Comparison of ENCODE assay signal across 2 cellular contexts in the genomic region with DNA sequence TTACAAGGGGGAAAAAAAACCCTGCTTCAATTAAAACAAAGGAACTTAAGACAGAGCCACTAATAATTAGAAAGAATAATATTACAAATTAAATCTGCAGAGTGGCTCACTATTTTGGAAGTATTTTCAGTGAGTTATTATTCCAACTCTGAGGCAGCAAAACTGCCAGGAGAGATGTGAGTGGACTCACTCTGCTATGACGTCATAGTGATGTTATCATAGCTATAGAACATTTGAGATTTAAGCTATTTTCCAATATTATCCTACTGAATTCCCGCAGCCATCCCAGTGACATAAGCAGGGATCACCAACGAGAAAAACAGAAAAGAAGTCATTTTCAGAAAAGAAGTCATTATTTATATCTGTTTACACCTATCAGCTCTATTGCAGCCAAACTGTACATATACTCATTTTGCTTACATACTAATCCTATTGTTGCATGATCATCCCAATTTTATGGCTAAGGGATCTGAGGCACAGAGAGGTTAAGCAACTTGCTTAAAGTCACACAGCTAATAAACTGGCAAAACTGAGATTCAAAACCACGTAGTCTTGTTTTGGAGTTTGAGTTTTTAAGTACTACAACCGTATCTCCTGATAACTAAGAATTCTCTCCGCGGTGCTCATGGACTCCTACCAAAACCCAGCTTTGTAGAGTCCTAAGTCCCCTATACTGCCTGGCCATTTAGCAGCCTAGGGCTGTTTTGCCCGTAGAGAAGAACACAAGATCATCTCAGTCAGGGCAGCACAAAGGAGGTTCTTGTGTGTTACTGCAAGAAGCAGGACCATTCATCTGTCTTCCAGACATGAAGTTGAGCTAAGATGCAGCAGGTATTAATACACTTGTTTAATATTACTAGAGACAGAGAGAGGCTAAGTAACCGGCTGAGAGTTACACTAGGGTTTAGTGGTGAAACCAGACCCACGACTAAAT.
A peak's percentile ranks its signal among the peaks of the same experiment; 100 is the strongest.
TF ChIP-seq lines count a peak whose summit lies in the region.

No MANE protein-coding gene starts in this region.

TF ChIP-seq in SK-N-SH, 30 proteins besides CTCF, POLR2A, EP300 and RAD21:
- TF ChIP-seq, protein P1, sequence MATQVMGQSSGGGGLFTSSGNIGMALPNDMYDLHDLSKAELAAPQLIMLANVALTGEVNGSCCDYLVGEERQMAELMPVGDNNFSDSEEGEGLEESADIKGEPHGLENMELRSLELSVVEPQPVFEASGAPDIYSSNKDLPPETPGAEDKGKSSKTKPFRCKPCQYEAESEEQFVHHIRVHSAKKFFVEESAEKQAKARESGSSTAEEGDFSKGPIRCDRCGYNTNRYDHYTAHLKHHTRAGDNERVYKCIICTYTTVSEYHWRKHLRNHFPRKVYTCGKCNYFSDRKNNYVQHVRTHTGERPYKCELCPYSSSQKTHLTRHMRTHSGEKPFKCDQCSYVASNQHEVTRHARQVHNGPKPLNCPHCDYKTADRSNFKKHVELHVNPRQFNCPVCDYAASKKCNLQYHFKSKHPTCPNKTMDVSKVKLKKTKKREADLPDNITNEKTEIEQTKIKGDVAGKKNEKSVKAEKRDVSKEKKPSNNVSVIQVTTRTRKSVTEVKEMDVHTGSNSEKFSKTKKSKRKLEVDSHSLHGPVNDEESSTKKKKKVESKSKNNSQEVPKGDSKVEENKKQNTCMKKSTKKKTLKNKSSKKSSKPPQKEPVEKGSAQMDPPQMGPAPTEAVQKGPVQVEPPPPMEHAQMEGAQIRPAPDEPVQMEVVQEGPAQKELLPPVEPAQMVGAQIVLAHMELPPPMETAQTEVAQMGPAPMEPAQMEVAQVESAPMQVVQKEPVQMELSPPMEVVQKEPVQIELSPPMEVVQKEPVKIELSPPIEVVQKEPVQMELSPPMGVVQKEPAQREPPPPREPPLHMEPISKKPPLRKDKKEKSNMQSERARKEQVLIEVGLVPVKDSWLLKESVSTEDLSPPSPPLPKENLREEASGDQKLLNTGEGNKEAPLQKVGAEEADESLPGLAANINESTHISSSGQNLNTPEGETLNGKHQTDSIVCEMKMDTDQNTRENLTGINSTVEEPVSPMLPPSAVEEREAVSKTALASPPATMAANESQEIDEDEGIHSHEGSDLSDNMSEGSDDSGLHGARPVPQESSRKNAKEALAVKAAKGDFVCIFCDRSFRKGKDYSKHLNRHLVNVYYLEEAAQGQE (IDR thresholded peaks at IDR 0.05; ENCODE audit: low read depth, low read length): no peak
- TF ChIP-seq RFX5 (IDR thresholded peaks at IDR 0.05; ENCODE audit: low read length): no peak
- TF ChIP-seq SMC3 (IDR thresholded peaks at IDR 0.05; ENCODE audit: low read depth, low read length): no peak
- TF ChIP-seq SIN3A (IDR thresholded peaks at IDR 0.05; ENCODE audit: borderline replicate concordance, low read depth, low read length): no peak
- TF ChIP-seq TEAD4 (IDR thresholded peaks at IDR 0.05; ENCODE audit: borderline replicate concordance, insufficient read depth): no peak
- no peak for TF ChIP-seq FOSL2 (IDR thresholded peaks at IDR 0.05; ENCODE audit: borderline replicate concordance, low read depth)
- no peak for TF ChIP-seq ELF1 (IDR thresholded peaks at IDR 0.05)
- TF ChIP-seq RXRA (IDR thresholded peaks at IDR 0.05; ENCODE audit: borderline replicate concordance, low read depth): no peak
- no peak for TF ChIP-seq GABPA (IDR thresholded peaks at IDR 0.05; ENCODE audit: low read depth)
- TF ChIP-seq, protein P2, sequence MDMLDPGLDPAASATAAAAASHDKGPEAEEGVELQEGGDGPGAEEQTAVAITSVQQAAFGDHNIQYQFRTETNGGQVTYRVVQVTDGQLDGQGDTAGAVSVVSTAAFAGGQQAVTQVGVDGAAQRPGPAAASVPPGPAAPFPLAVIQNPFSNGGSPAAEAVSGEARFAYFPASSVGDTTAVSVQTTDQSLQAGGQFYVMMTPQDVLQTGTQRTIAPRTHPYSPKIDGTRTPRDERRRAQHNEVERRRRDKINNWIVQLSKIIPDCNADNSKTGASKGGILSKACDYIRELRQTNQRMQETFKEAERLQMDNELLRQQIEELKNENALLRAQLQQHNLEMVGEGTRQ (IDR thresholded peaks at IDR 0.05; ENCODE audit: borderline replicate concordance, low read depth, low read length): no peak
- no peak for TF ChIP-seq MEF2A (IDR thresholded peaks at IDR 0.05; ENCODE audit: borderline replicate concordance, low read depth)
- TF ChIP-seq, protein P3, sequence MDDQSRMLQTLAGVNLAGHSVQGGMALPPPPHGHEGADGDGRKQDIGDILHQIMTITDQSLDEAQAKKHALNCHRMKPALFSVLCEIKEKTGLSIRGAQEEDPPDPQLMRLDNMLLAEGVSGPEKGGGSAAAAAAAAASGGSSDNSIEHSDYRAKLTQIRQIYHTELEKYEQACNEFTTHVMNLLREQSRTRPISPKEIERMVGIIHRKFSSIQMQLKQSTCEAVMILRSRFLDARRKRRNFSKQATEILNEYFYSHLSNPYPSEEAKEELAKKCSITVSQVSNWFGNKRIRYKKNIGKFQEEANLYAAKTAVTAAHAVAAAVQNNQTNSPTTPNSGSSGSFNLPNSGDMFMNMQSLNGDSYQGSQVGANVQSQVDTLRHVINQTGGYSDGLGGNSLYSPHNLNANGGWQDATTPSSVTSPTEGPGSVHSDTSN (IDR thresholded peaks at IDR 0.05): no peak
- no peak for TF ChIP-seq TAF1 (IDR thresholded peaks at IDR 0.05; ENCODE audit: borderline replicate concordance, low read depth, low read length)
- TF ChIP-seq GATA2 (CRISPR knock-in tag; IDR thresholded peaks at IDR 0.05): no peak
TF ChIP-seq in SK-N-SH: peak in this region for 0.

TF ChIP-seq in endothelial cell of umbilical vein, 7 proteins besides CTCF, POLR2A, EP300 and RAD21:
- TF ChIP-seq FOS (IDR thresholded peaks at IDR 0.05; ENCODE audit: borderline replicate concordance, insufficient read depth, low read length) (no peak), JUN (IDR thresholded peaks at IDR 0.05; ENCODE audit: borderline replicate concordance, insufficient read depth, insufficient read length, low read depth) (peak; percentile 32)
